Comparison of ENCODE assay signal across 8 cellular contexts in genomic region chr5:74766887-74767578, GRCh38.
DNase-seq lines count a peak whose midpoint lies in the region; ATAC-seq and TF ChIP-seq lines count a peak whose summit lies in the region.

A gene with protein sequence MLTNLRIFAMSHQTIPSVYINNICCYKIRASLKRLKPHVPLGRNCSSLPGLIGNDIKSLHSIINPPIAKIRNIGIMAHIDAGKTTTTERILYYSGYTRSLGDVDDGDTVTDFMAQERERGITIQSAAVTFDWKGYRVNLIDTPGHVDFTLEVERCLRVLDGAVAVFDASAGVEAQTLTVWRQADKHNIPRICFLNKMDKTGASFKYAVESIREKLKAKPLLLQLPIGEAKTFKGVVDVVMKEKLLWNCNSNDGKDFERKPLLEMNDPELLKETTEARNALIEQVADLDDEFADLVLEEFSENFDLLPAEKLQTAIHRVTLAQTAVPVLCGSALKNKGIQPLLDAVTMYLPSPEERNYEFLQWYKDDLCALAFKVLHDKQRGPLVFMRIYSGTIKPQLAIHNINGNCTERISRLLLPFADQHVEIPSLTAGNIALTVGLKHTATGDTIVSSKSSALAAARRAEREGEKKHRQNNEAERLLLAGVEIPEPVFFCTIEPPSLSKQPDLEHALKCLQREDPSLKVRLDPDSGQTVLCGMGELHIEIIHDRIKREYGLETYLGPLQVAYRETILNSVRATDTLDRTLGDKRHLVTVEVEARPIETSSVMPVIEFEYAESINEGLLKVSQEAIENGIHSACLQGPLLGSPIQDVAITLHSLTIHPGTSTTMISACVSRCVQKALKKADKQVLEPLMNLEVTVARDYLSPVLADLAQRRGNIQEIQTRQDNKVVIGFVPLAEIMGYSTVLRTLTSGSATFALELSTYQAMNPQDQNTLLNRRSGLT (minus strand): TSS chr5:74767117. CDS start chr5:74763742, 3,375 bp downstream.
Gene NSA2, plus strand, starts transcription at chr5:74767249. Its CDS starts 112 bp downstream, at chr5:74767361.

- peak within 1 kb of the TSS; percentile 69 for H3K4me3 ChIP-seq in AG09309 (ENCODE audit: control insufficient read depth, low read depth, low read length)

- DNase-seq in AG09309 (ENCODE audit: low read depth) (peak; percentile 64), NCI-H446 (lab: John Stamatoyannopoulos, UW) (peak; percentile 91 to 94), cerebellar cortex (ENCODE audit: low spot score) (peak; percentile 95), islet precursor cell (peak; percentile 97)
- peak; percentile 87 to 93 (median 87) for DNase-seq in stimulated activated CD4-positive, alpha-beta T cell treated with anti-CD3 and anti-CD28 coated beads, Interleukin-12 subunit alpha, Interleukin-12 subunit beta, amount 100 ng/mL, for 48 hours (ENCODE audit: low read depth in 2 of 3, low spot score in 1 of 3)

- ATAC-seq in GM19025 (IDR thresholded peaks at IDR 0.05; ENCODE audit: low read depth, unreplicated experiment) (peak; percentile 88), HG03342 (IDR thresholded peaks at IDR 0.05; ENCODE audit: unreplicated experiment) (peak; percentile 81)
- peak; percentile 84 to 87 for ATAC-seq in activated CD4-positive, CD25-positive, alpha-beta regulatory T cell treated with anti-CD3 and anti-CD28 coated beads, Interleukin-2, amount 50 U/mL, for 24 hours

- no peak for TF ChIP-seq CTCF in AG09309 (IDR thresholded peaks at IDR 0.05; ENCODE audit: control insufficient read depth, insufficient read depth, low read depth, low read length, missing control alignments)

Comparison
In these comparisons a context has a peak if more than half of its experiments do, and no peak if none do; other contexts are left out.
1. Peak in every context shown above with its lines: DNase-seq, ATAC-seq and H3K4me3 ChIP-seq.